ENCODE assay signal across 9 cellular contexts in the genomic region with DNA sequence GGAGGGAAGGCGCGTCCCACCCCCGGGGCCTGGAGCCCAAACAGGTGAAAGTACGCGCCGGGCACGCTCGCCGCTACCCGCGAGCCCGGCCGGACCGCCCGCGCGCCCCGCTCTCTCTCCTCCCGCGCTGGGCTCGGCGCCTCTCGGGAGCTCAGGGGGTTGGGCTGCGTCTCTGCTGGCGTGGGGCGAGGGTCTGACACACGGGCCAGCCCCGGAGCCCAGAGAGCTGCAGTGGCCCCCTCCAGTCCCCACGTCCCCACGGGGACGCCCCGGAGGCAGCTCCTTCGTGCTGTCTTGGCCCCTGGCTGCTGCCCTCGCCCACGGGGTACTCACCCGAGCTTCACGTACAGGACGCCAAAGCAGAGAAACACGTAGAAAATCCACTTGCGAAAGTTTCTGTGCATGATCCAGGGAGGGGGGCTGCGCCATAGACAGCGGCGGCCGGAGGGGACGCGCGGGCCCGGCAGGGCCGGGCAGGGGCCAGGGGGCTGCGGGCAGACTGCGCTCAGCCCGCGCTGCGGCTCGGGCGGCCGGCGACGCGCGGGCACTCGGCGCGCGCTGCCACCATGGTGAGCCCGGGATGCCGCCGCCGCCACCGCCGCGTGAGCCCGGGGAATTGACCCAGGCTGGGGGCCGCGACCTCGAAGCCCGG. TPM values are rescaled to one million over a fixed set of nuclear protein-coding genes. Genes with fewer than 3 reads are reported as not detected.
A peak's percentile ranks its signal among the peaks of the same experiment; 100 is the strongest.
DNase-seq lines count a peak whose midpoint lies in the region; ATAC-seq and TF ChIP-seq lines count a peak whose summit lies in the region.
"Had no signal": no experiment of that assay in that cellular context is flagged by ENCODE, and none has a peak within 500 bp of the region (broad histone marks: within the 10 kb centered on the region; RNA-seq: fewer than 3 reads in every experiment).

No MANE protein-coding gene starts in this region.

- H3K36me3 ChIP-seq in brain microvascular endothelial cell (replicated peaks), result no peaks in the 10 kb centered on the region

- H3K27ac ChIP-seq in brain microvascular endothelial cell, result no peak overlapping the region

- peak overlapping the region; percentile 9 for H3K4me3 ChIP-seq in brain microvascular endothelial cell (ENCODE audit: low read depth, low read length)

- H3K27me3 Mint-ChIP-seq in natural killer cell (ENCODE audit: low read depth in 2 of 2), result peaks cover 25 to 26% of the 10 kb centered on the region in 2 donors
- peaks cover 20 to 26% of the 10 kb centered on the region in 2 donors for H3K27me3 Mint-ChIP-seq in natural killer cell treated with Interleukin-12 subunit alpha and Interleukin-12 subunit beta and Interleukin-15 and Interleukin-18, amount 100 ng/mL, for 72 hours
- H3K27me3 Mint-ChIP-seq in memory B cell, result peaks cover 17% of the 10 kb centered on the region

- in situ Hi-C loops in brain microvascular endothelial cell (cut with HindIII; ENCODE audit: low pct_ligation_motif_present, low sequenced_read_pairs), result no loop called here

- TF ChIP-seq CTCF in natural killer cell (IDR thresholded peaks at IDR 0.05) (no peak), brain microvascular endothelial cell (IDR thresholded peaks at IDR 0.05; ENCODE audit: low read depth, low read length, missing control alignments) (no peak)

- no peaks in the 10 kb centered on the region for H3K4me1 Mint-ChIP-seq in natural killer cell
- peaks cover 0 to 3% of the 10 kb centered on the region in 2 donors for H3K4me1 Mint-ChIP-seq in natural killer cell treated with Interleukin-12 subunit alpha and Interleukin-12 subunit beta and Interleukin-15 and Interleukin-18, amount 100 ng/mL, for 72 hours (ENCODE audit: low read depth in 2 of 2)
- H3K4me1 Mint-ChIP-seq in memory B cell, result peaks cover 9% of the 10 kb centered on the region

- H3K36me3 Mint-ChIP-seq in natural killer cell, result no peaks in the 10 kb centered on the region
- no peaks in the 10 kb centered on the region for H3K36me3 Mint-ChIP-seq in natural killer cell treated with Interleukin-12 subunit alpha and Interleukin-12 subunit beta and Interleukin-15 and Interleukin-18, amount 100 ng/mL, for 72 hours
- no peaks in the 10 kb centered on the region for H3K36me3 Mint-ChIP-seq in memory B cell

- no peak overlapping the region for H3K27ac Mint-ChIP-seq in natural killer cell
- no peak overlapping the region for H3K27ac Mint-ChIP-seq in natural killer cell treated with Interleukin-12 subunit alpha and Interleukin-12 subunit beta and Interleukin-15 and Interleukin-18, amount 100 ng/mL, for 72 hours
- H3K27ac Mint-ChIP-seq in memory B cell, result no peak overlapping the region

- intact Hi-C loops in natural killer cell (cut with micrococcal nuclease), result no loop called here

- ATAC-seq in natural killer cell, result no peak
- ATAC-seq in natural killer cell treated with Interleukin-12 subunit alpha and Interleukin-12 subunit beta and Interleukin-15 and Interleukin-18, amount 100 ng/mL, for 72 hours, result no peak
- no peak for ATAC-seq in memory B cell (ENCODE audit: low read depth)
- no peak for ATAC-seq in GM18907 (IDR thresholded peaks at IDR 0.05; ENCODE audit: unreplicated experiment)
- no peak for ATAC-seq in GM21381 (IDR thresholded peaks at IDR 0.05; ENCODE audit: unreplicated experiment)
- ATAC-seq in HG03039 (IDR thresholded peaks at IDR 0.05; ENCODE audit: unreplicated experiment), result no peak

- H3K9me3 Mint-ChIP-seq in natural killer cell, result no peaks in the 10 kb centered on the region
- no peaks in the 10 kb centered on the region for H3K9me3 Mint-ChIP-seq in natural killer cell treated with Interleukin-12 subunit alpha and Interleukin-12 subunit beta and Interleukin-15 and Interleukin-18, amount 100 ng/mL, for 72 hours
- H3K9me3 Mint-ChIP-seq in memory B cell, result no peaks in the 10 kb centered on the region

- H3K4me3 Mint-ChIP-seq in natural killer cell, result peak overlapping the region; percentile 4
- no peak overlapping the region for H3K4me3 Mint-ChIP-seq in natural killer cell treated with Interleukin-12 subunit alpha and Interleukin-12 subunit beta and Interleukin-15 and Interleukin-18, amount 100 ng/mL, for 72 hours
- H3K4me3 Mint-ChIP-seq in memory B cell, result peak overlapping the region; percentile 21

- no peak for DNase-seq in natural killer cell
- DNase-seq in natural killer cell treated with Interleukin-12 subunit alpha and Interleukin-12 subunit beta and Interleukin-15 and Interleukin-18, amount 100 ng/mL, for 72 hours (ENCODE audit: low spot score), result no peak
- no peak for DNase-seq in brain microvascular endothelial cell
- no peak for DNase-seq in memory B cell (ENCODE audit: low spot score in 2 of 2)
- DNase-seq in stimulated activated CD8-positive, alpha-beta memory T cell treated with anti-CD3 and anti-CD28 coated beads, Interleukin-4, amount 100 ng/mL, for 48 hours, result no peak
- DNase-seq: SIG-M5 had no signal

- peaks cover 58% of the 10 kb centered on the region for H3K27me3 ChIP-seq in brain microvascular endothelial cell (replicated peaks)

RNA-seq across cellular contexts. Expression of a gene that starts 0.5 kb away (rescaled TPM):
- not detected for total RNA-seq in natural killer cell
- total RNA-seq in natural killer cell treated with Interleukin-12 subunit alpha and Interleukin-12 subunit beta and Interleukin-15 and Interleukin-18, amount 100 ng/mL, for 72 hours, result not detected
